Comparison of ENCODE assay signal across 16 cellular contexts in genomic region chr5:37110128-37110527, GRCh38.
"Had no signal": no experiment of that assay in that cellular context is flagged by ENCODE, and none has a peak within 500 bp of the region (broad histone marks: within the 10 kb centered on the region; RNA-seq: fewer than 3 reads in every experiment).

No MANE protein-coding gene starts in this region.

- H3K4me3 ChIP-seq: heart left ventricle had no signal

- ATAC-seq: heart left ventricle had no signal

- DNase-seq: activated CD4-positive, CD25-positive, alpha-beta regulatory T cell treated with anti-CD3 and anti-CD28 coated beads, Interleukin-2, amount 50 U/mL, for 72 hours; activated T-cell treated with anti-CD3 and anti-CD28 coated beads for 4 hours; aorta; foreskin melanocyte; heart left ventricle; immature natural killer cell; mesendoderm; nephron progenitor cell; occipital lobe; stimulated activated CD4-positive, alpha-beta T cell treated with anti-CD3 and anti-CD28 coated beads, Interleukin-4, amount 100 ng/mL, for 4 hours; stimulated activated CD8-positive, alpha-beta memory T cell treated with anti-CD3 and anti-CD28 coated beads, Interleukin-4, amount 100 ng/mL, for 48 hours; stimulated activated naive CD4-positive, alpha-beta T cell treated with Interleukin-2 at 50 U/mL for 16 hours; substantia nigra; T1000; trophoblast cell had no signal

- H3K27me3 ChIP-seq: heart left ventricle had no signal

- H3K4me1 Mint-ChIP-seq: nephron progenitor cell had no signal

- H3K27ac ChIP-seq: epithelial cell of prostate, heart left ventricle had no signal

- H3K27ac Mint-ChIP-seq: nephron progenitor cell had no signal

- H3K9me3 Mint-ChIP-seq: immature natural killer cell had no signal

- H3K4me3 Mint-ChIP-seq: nephron progenitor cell had no signal
